Comparison of ENCODE assay signal across 8 cellular contexts in genomic region chr17:81860756-81861568, GRCh38. TPM values are rescaled to one million over a fixed set of nuclear protein-coding genes. Genes with fewer than 3 reads are reported as not detected.
DNase-seq lines count a peak whose midpoint lies in the region; ATAC-seq and TF ChIP-seq lines count a peak whose summit lies in the region.

No MANE protein-coding gene starts in this region.

- H3K9me3 Mint-ChIP-seq in progenitor cell of endocrine pancreas (ENCODE audit: low read depth) = no peaks in the 10 kb centered on the region

- TF ChIP-seq CTCF in progenitor cell of endocrine pancreas (IDR thresholded peaks at IDR 0.05; ENCODE audit: unreplicated experiment) = no peak

- no peaks in the 10 kb centered on the region for H3K9me3 ChIP-seq in T-helper 17 cell (ENCODE audit: control insufficient read depth, low read length, poor library complexity, severe bottlenecking)

- ATAC-seq in GM18499 (IDR thresholded peaks at IDR 0.05; ENCODE audit: insufficient read depth, unreplicated experiment) = peak; percentile 88
- ATAC-seq in HG02938 (IDR thresholded peaks at IDR 0.05; ENCODE audit: unreplicated experiment) = peak; percentile 80
- peak; percentile 86 for ATAC-seq in T-helper 17 cell
- peak; percentile 94 for ATAC-seq in left ventricle myocardium superior

- peak overlapping the region; percentile 86 for H3K27ac ChIP-seq in angular gyrus (ENCODE audit: low read depth, low read length)

- no peaks in the 10 kb centered on the region for H3K27me3 Mint-ChIP-seq in T-helper 17 cell
- no peaks in the 10 kb centered on the region for H3K27me3 Mint-ChIP-seq in progenitor cell of endocrine pancreas

- intact Hi-C loops in left ventricle myocardium superior (cut with micrococcal nuclease) = no loop called here

- H3K4me1 Mint-ChIP-seq in T-helper 17 cell = peaks cover 22% of the 10 kb centered on the region
- H3K4me1 Mint-ChIP-seq in progenitor cell of endocrine pancreas (ENCODE audit: low read depth) = peaks cover 27% of the 10 kb centered on the region

- peak overlapping the region; percentile 97 for H3K27ac Mint-ChIP-seq in T-helper 17 cell
- peak overlapping the region; percentile 98 for H3K27ac Mint-ChIP-seq in progenitor cell of endocrine pancreas

- H3K4me3 Mint-ChIP-seq in T-helper 17 cell (peak overlapping the region; percentile 92), progenitor cell of endocrine pancreas (ENCODE audit: low read depth) (peak overlapping the region; percentile 91)

- H3K36me3 Mint-ChIP-seq in T-helper 17 cell (ENCODE audit: low read depth) = peaks cover 3% of the 10 kb centered on the region
- peaks cover 5% of the 10 kb centered on the region for H3K36me3 Mint-ChIP-seq in progenitor cell of endocrine pancreas (ENCODE audit: insufficient read depth)

- DNase-seq in NCI-H1694 treated with DMSO at 0.1 percent for 48 hours (lab: John Stamatoyannopoulos, UW) (peak; percentile 100), T-helper 17 cell (peak; percentile 97 to 98 (median 97)), left ventricle myocardium superior (peak; percentile 99), progenitor cell of endocrine pancreas (ENCODE audit: low spot score, unreplicated experiment) (peak; percentile 98), ureter (ENCODE audit: low spot score) (peak; percentile 100)

RNA-seq across cellular contexts. Expression of gene P4HB, which starts 0.6 kb away (rescaled TPM):
- 100 to 1,000 TPM; 281 to 320 TPM for total RNA-seq in T-helper 17 cell
- total RNA-seq in left ventricle myocardium superior = 362 TPM
- 467 and 484 TPM in 2 replicates for total RNA-seq in progenitor cell of endocrine pancreas
- 665 TPM for total RNA-seq in ureter

RNA-seq across cellular contexts. Expression of gene ARHGDIA, which starts 10.2 kb away (rescaled TPM):
- 100 to 1,000 TPM; 564 to 643 TPM for total RNA-seq in T-helper 17 cell
- 114 TPM for total RNA-seq in left ventricle myocardium superior
- 239 and 248 TPM in 2 replicates for total RNA-seq in progenitor cell of endocrine pancreas
- total RNA-seq in ureter = 498 TPM

RNA-seq across cellular contexts. Expression of gene PPP1R27, which starts 26.1 kb away (rescaled TPM):
- total RNA-seq in T-helper 17 cell (not detected), left ventricle myocardium superior (0.67 TPM), progenitor cell of endocrine pancreas (not detected in 2 replicates), ureter (not detected)

RNA-seq across cellular contexts. Expression of gene MCRIP1, which starts 27.9 kb away (rescaled TPM):
- total RNA-seq in T-helper 17 cell = 10 to 100 TPM; 50.3 to 51.9 TPM
- total RNA-seq in left ventricle myocardium superior = 103 TPM
- total RNA-seq in progenitor cell of endocrine pancreas = 138 and 157 TPM in 2 replicates
- 73.6 TPM for total RNA-seq in ureter

RNA-seq across cellular contexts. Expression of gene ALYREF, which starts 30.4 kb away (rescaled TPM):
- total RNA-seq in T-helper 17 cell (10 to 100 TPM; 79.9 to 88.8 TPM), left ventricle myocardium superior (32.0 TPM), progenitor cell of endocrine pancreas (98.9 and 99.7 TPM in 2 replicates), ureter (64.2 TPM)

Comparison
In these comparisons a context has a peak if more than half of its experiments do, and no peak if none do; other contexts are left out.
1. Peak in every context shown above with its lines: DNase-seq, ATAC-seq and H3K27ac ChIP-seq.